ENCODE assay signal across 2 cellular contexts in genomic region chr14:63276492-63277342, GRCh38.
TF ChIP-seq lines count a peak whose summit lies in the region.

No MANE protein-coding gene starts in this region.

TF ChIP-seq in GM12891, 5 proteins besides CTCF, POLR2A, EP300 and RAD21:
- no peak for TF ChIP-seq PAX5 (IDR thresholded peaks at IDR 0.05; ENCODE audit: insufficient read depth, low read length, severe bottlenecking)
- TF ChIP-seq POLR2AphosphoS5 (IDR thresholded peaks at IDR 0.05; ENCODE audit: low read depth, low read length): no peak
- no peak for TF ChIP-seq TAF1 (IDR thresholded peaks at IDR 0.05; ENCODE audit: low read depth, low read length)

TF ChIP-seq in GM12878, 131 proteins besides CTCF, POLR2A, EP300 and RAD21:
- TF ChIP-seq ZZZ3 (IDR thresholded peaks at IDR 0.05; ENCODE audit: control insufficient read depth, insufficient read length, low read depth) (no peak), NR2C2 (IDR thresholded peaks at IDR 0.05; ENCODE audit: borderline replicate concordance, control insufficient read depth, insufficient read length, low read depth) (no peak), TCF7 (IDR thresholded peaks at IDR 0.05; ENCODE audit: borderline replicate concordance) (peak; percentile 45; the same call in 1 of the 2 replicates), SMC3 (IDR thresholded peaks at IDR 0.05; ENCODE audit: borderline replicate concordance, low read length) (peak; percentile 72), RUNX3 (IDR thresholded peaks at IDR 0.05; ENCODE audit: low read length) (peak; percentile 65)
